In genomic region chr17:13525876-13526275, GRCh38 we compare ENCODE assay signal across 2 cellular contexts.
TF ChIP-seq lines count a peak whose summit lies in the region.

No MANE protein-coding gene starts in this region.

TF ChIP-seq in SK-N-SH treated with all-trans-retinoic acid at 6 μM for 48 hours, 23 proteins besides CTCF, POLR2A, EP300 and RAD21 (continued from another document):
- TF ChIP-seq PATZ1 (CRISPR knock-in tag; IDR thresholded peaks at IDR 0.05; ENCODE audit: borderline replicate concordance) (no peak), BACH2 (CRISPR knock-in tag; IDR thresholded peaks at IDR 0.05; ENCODE audit: borderline replicate concordance) (no peak), TOX (CRISPR knock-in tag; IDR thresholded peaks at IDR 0.05; ENCODE audit: borderline replicate concordance) (no peak), GLIS3 (CRISPR knock-in tag; IDR thresholded peaks at IDR 0.05) (no peak)

TF ChIP-seq in SK-N-SH, 30 proteins besides CTCF, POLR2A, EP300 and RAD21 (continued from another document):
- TF ChIP-seq CHD2 (IDR thresholded peaks at IDR 0.05; ENCODE audit: low read length, partially characterized antibody), result no peak
- TF ChIP-seq SMC3 (IDR thresholded peaks at IDR 0.05; ENCODE audit: low read depth, low read length), result no peak
- TF ChIP-seq TAF1 (IDR thresholded peaks at IDR 0.05; ENCODE audit: borderline replicate concordance, low read depth, low read length), result no peak
- no peak for TF ChIP-seq NFIC (IDR thresholded peaks at IDR 0.05; ENCODE audit: borderline replicate concordance)
- no peak for TF ChIP-seq POLR2AphosphoS5 (IDR thresholded peaks at IDR 0.05; ENCODE audit: low read depth, low read length)
